14 cellular contexts compared by ENCODE assay signal in genomic region chr7:11950281-11950680, GRCh38.
DNase-seq lines count a peak whose midpoint lies in the region; ATAC-seq and TF ChIP-seq lines count a peak whose summit lies in the region.
"Had no signal": no experiment of that assay in that cellular context is flagged by ENCODE, and none has a peak within 500 bp of the region (broad histone marks: within the 10 kb centered on the region; RNA-seq: fewer than 3 reads in every experiment).

No MANE protein-coding gene starts in this region.

- POLR2A ChIA-PET in T-cell (lab: Charles Lee), result no interaction called here

- no peaks in the 10 kb centered on the region for H3K4me1 Mint-ChIP-seq in stimulated activated effector memory CD8-positive, alpha-beta T cell treated with anti-CD3 and anti-CD28 coated beads, Interleukin-12 subunit alpha, Interleukin-12 subunit beta, amount 100 ng/mL, for 72 hours
- H3K4me1 Mint-ChIP-seq in chondrocyte (ENCODE audit: low read depth) (no peaks in the 10 kb centered on the region), T-cell (no peaks in the 10 kb centered on the region)
- H3K4me1 Mint-ChIP-seq: B cell, CD14-positive monocyte had no signal

- DNase-seq in BE2C (peak; percentile 28), M059J (ENCODE audit: low read depth) (peak; percentile 12), lower lobe of right lung (peak; percentile 20), chondrocyte (ENCODE audit: low spot score) (no peak), DMS 273 treated with DMSO at 0.1 percent for 48 hours (lab: John Stamatoyannopoulos, UW) (no peak), T-cell (no peak)
- no peak for DNase-seq in stimulated activated effector memory CD8-positive, alpha-beta T cell treated with anti-CD3 and anti-CD28 coated beads, Interleukin-12 subunit alpha, Interleukin-12 subunit beta, amount 100 ng/mL, for 72 hours (ENCODE audit: low spot score in 2 of 2)
- DNase-seq: CD8-positive, alpha-beta T cell; COR-L47; DND-41; GDM1 had no signal

- CTCF ChIA-PET in T-cell (lab: Charles Lee), result no interaction called here

- peak; percentile 17 to 18 for ATAC-seq in lower lobe of right lung
- ATAC-seq in stimulated activated effector memory CD8-positive, alpha-beta T cell treated with anti-CD3 and anti-CD28 coated beads, Interleukin-12 subunit alpha, Interleukin-12 subunit beta, amount 100 ng/mL, for 72 hours, result peak; percentile 26
- ATAC-seq in T-cell (replicated peaks in 1 of 4), result no peak
- ATAC-seq: CD8-positive, alpha-beta T cell had no signal

- TF ChIP-seq CTCF in BE2C (IDR thresholded peaks at IDR 0.05; ENCODE audit: low read depth, low read length) (no peak), lower lobe of right lung (IDR thresholded peaks at IDR 0.05) (no peak), chondrocyte (IDR thresholded peaks at IDR 0.05) (no peak)

- H3K27ac ChIP-seq in lower lobe of right lung, result no peak overlapping the region

- H3K27me3 ChIP-seq in BE2C (no peaks in the 10 kb centered on the region), lower lobe of right lung (ENCODE audit: low read depth) (no peaks in the 10 kb centered on the region)

- H3K4me1 ChIP-seq in BE2C (no peaks in the 10 kb centered on the region), lower lobe of right lung (no peaks in the 10 kb centered on the region)
- H3K4me1 ChIP-seq: HAP-1 had no signal

- H3K36me3 ChIP-seq in BE2C (no peaks in the 10 kb centered on the region), lower lobe of right lung (no peaks in the 10 kb centered on the region)
- H3K36me3 ChIP-seq: HAP-1 had no signal

- H3K9me3 ChIP-seq in BE2C (no peaks in the 10 kb centered on the region), lower lobe of right lung (no peaks in the 10 kb centered on the region)

- H3K27me3 Mint-ChIP-seq in chondrocyte (ENCODE audit: low read depth) (no peaks in the 10 kb centered on the region), T-cell (no peaks in the 10 kb centered on the region)
- H3K27me3 Mint-ChIP-seq: B cell had no signal

- H3K4me3 Mint-ChIP-seq in stimulated activated effector memory CD8-positive, alpha-beta T cell treated with anti-CD3 and anti-CD28 coated beads, Interleukin-12 subunit alpha, Interleukin-12 subunit beta, amount 100 ng/mL, for 72 hours, result no peak overlapping the region
- H3K4me3 Mint-ChIP-seq in chondrocyte (ENCODE audit: unreplicated experiment) (no peak overlapping the region), T-cell (no peak overlapping the region)
- H3K4me3 Mint-ChIP-seq: B cell; CD14-positive monocyte; CD8-positive, alpha-beta T cell had no signal

- no peaks in the 10 kb centered on the region for H3K36me3 Mint-ChIP-seq in stimulated activated effector memory CD8-positive, alpha-beta T cell treated with anti-CD3 and anti-CD28 coated beads, Interleukin-12 subunit alpha, Interleukin-12 subunit beta, amount 100 ng/mL, for 72 hours
- H3K36me3 Mint-ChIP-seq in chondrocyte (ENCODE audit: low read depth) (no peaks in the 10 kb centered on the region), T-cell (no peaks in the 10 kb centered on the region)
- H3K36me3 Mint-ChIP-seq: CD14-positive monocyte; CD8-positive, alpha-beta T cell had no signal

- no peak overlapping the region for H3K4me3 ChIP-seq in BE2C (ENCODE audit: low read depth, low read length)
- no peak overlapping the region for H3K4me3 ChIP-seq in lower lobe of right lung
- H3K4me3 ChIP-seq: HAP-1 had no signal

- intact Hi-C loops in lower lobe of right lung (cut with DNase I), result no loop called here

- H3K9me3 Mint-ChIP-seq in stimulated activated effector memory CD8-positive, alpha-beta T cell treated with anti-CD3 and anti-CD28 coated beads, Interleukin-12 subunit alpha, Interleukin-12 subunit beta, amount 100 ng/mL, for 72 hours, result no peaks in the 10 kb centered on the region
- H3K9me3 Mint-ChIP-seq in chondrocyte (ENCODE audit: low read depth), result peaks cover 15% of the 10 kb centered on the region
- peaks cover 8 to 24% (median 9%) of the 10 kb centered on the region in 3 donors for H3K9me3 Mint-ChIP-seq in T-cell

- H3K27ac Mint-ChIP-seq in stimulated activated effector memory CD8-positive, alpha-beta T cell treated with anti-CD3 and anti-CD28 coated beads, Interleukin-12 subunit alpha, Interleukin-12 subunit beta, amount 100 ng/mL, for 72 hours, result no peak overlapping the region
- no peak overlapping the region for H3K27ac Mint-ChIP-seq in chondrocyte (ENCODE audit: unreplicated experiment)
- no peak overlapping the region for H3K27ac Mint-ChIP-seq in T-cell
- H3K27ac Mint-ChIP-seq: B cell; CD14-positive monocyte; CD8-positive, alpha-beta T cell had no signal

Comparison
In these comparisons a context has a peak if more than half of its experiments do, and no peak if none do; other contexts are left out.
1. DNase-seq: peak in BE2C (single experiment), M059J (single experiment) and lower lobe of right lung (single experiment); none in stimulated activated effector memory CD8-positive, alpha-beta T cell treated with anti-CD3 and anti-CD28 coated beads, Interleukin-12 subunit alpha, Interleukin-12 subunit beta, amount 100 ng/mL, for 72 hours (0 of 2), chondrocyte (single experiment), DMS 273 treated with DMSO at 0.1 percent for 48 hours (single experiment) and T-cell (0 of 34).
2. ATAC-seq: peak in lower lobe of right lung (2 of 2) and stimulated activated effector memory CD8-positive, alpha-beta T cell treated with anti-CD3 and anti-CD28 coated beads, Interleukin-12 subunit alpha, Interleukin-12 subunit beta, amount 100 ng/mL, for 72 hours (single experiment); none in T-cell (0 of 4).